Comparison of ENCODE assay signal across 15 cellular contexts in the genomic region with DNA sequence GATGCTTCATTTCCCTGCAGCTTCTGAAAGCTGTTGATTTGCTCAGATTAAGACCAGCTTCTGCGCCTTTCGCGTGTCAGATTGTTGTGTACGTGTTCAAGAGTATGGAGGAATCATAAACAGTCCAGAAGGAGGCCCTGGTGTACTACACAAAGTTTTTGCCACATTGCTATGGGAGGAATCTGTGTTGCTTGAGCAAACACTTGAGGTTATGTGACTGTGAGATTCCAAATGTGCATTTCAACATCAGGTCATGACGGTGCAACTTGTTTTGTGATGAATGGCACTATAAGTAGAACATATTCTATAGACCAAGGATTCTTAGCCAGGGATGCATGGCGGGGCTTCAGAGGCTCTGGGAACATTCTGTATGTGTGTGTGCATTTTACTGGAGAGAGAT. TPM values are rescaled to one million over a fixed set of nuclear protein-coding genes. Genes with fewer than 3 reads are reported as not detected.
A peak's percentile ranks its signal among the peaks of the same experiment; 100 is the strongest.
DNase-seq lines count a peak whose midpoint lies in the region; ATAC-seq and TF ChIP-seq lines count a peak whose summit lies in the region.
"Had no signal": no experiment of that assay in that cellular context is flagged by ENCODE, and none has a peak within 500 bp of the region (broad histone marks: within the 10 kb centered on the region; RNA-seq: fewer than 3 reads in every experiment).

No MANE protein-coding gene starts in this region.

- H3K4me1 ChIP-seq in ACC112 (ENCODE audit: control insufficient read depth, insufficient read depth, low read length, unreplicated experiment) (peaks cover 14% of the 10 kb centered on the region), H9 (ENCODE audit: insufficient read depth, low read length) (no peaks in the 10 kb centered on the region)

- TF ChIP-seq CTCF in foreskin fibroblast (IDR thresholded peaks at IDR 0.05; ENCODE audit: low read depth, low read length) (no peak), H9 (conservative IDR thresholded peaks at IDR 0.05) (no peak)

- H4K91ac ChIP-seq in H9 (ENCODE audit: insufficient read length, low read depth, low read length): no peak overlapping the region

- DNase-seq in AG20443 (ENCODE audit: low spot score) (peak; percentile 27), T-helper 17 cell (no peak), foreskin fibroblast (peak; percentile 75 to 88), H9 (no peak), DMS 273 (lab: John Stamatoyannopoulos, UW; ENCODE audit: unreplicated experiment) (no peak)
- DNase-seq: erythroblast, naive B cell, right lobe of liver, SHP77 treated with DMSO at 0.1 percent for 48 hours, substantia nigra had no signal

- no peaks in the 10 kb centered on the region for H3K36me3 ChIP-seq in ACC112 (ENCODE audit: insufficient read depth, low read length)

- H3K9me3 Mint-ChIP-seq in H9: peaks cover 2 to 4% of the 10 kb centered on the region in 2 experiments; a peak in 2 of 5 replicates

- no CpG with 5 or more reads among the region's 6 CpGs for WGBS in H9 (ENCODE audit: extremely low coverage, insufficient read length, low lambda C conversion rate)

- no peak overlapping the region for H3K18ac ChIP-seq in H9 (ENCODE audit: insufficient read length, low read depth, low read length)

- H3K4me3 ChIP-seq in ACC112 (ENCODE audit: low read depth, low read length): no peak overlapping the region
- no peak overlapping the region for H3K4me3 ChIP-seq in foreskin fibroblast (ENCODE audit: low read depth in 1 of 2, low read length in 2 of 2)
- H3K4me3 ChIP-seq: GM23338, right lobe of liver had no signal

- H2AFZ ChIP-seq in ACC112 (ENCODE audit: low read length, unreplicated experiment) (no peak overlapping the region), H9 (ENCODE audit: low read length) (no peak overlapping the region)
- H2AFZ ChIP-seq: GM23338 had no signal

- H2BK5ac ChIP-seq in H9 (ENCODE audit: insufficient read length, low read length): no peak overlapping the region

- no peak overlapping the region for H4K5ac ChIP-seq in H9 (ENCODE audit: insufficient read length, low read depth, low read length)

- H2AK5ac ChIP-seq in H9 (ENCODE audit: insufficient read length, low read length): no peak overlapping the region

- H3K4me3 Mint-ChIP-seq in T-helper 17 cell (no peak overlapping the region), H9 (no peak overlapping the region)
- H3K4me3 Mint-ChIP-seq: GM23338, naive B cell had no signal

- H3K27me3 ChIP-seq in ACC112 (ENCODE audit: insufficient read depth, low read length) (no peaks in the 10 kb centered on the region), H9 (ENCODE audit: insufficient read depth, low read length) (no peaks in the 10 kb centered on the region)
- H3K27me3 ChIP-seq: right lobe of liver had no signal

- H3K14ac ChIP-seq in H9 (ENCODE audit: insufficient read depth, low read length): no peak overlapping the region

- no peak overlapping the region for H3T11ph ChIP-seq in H9 (ENCODE audit: low read length)

- no peak overlapping the region for H3K56ac ChIP-seq in H9 (ENCODE audit: insufficient read length, low read depth, low read length)

- no peak overlapping the region for H2BK20ac ChIP-seq in H9 (ENCODE audit: low read depth, low read length, poor library complexity, severe bottlenecking)

- H2BK15ac ChIP-seq in H9 (ENCODE audit: low read depth, low read length): no peak overlapping the region

- no peaks in the 10 kb centered on the region for H3K23me2 ChIP-seq in H9 (ENCODE audit: insufficient read length, low read depth, low read length, poor library complexity, severe bottlenecking)

- H3K9me3 ChIP-seq in T-helper 17 cell (ENCODE audit: control insufficient read depth, low read length, poor library complexity, severe bottlenecking) (no peaks in the 10 kb centered on the region), H9 (ENCODE audit: control insufficient read depth, low read depth, low read length) (no peaks in the 10 kb centered on the region)
- H3K9me3 ChIP-seq: right lobe of liver had no signal

- no peak overlapping the region for H4K8ac ChIP-seq in H9 (replicated peaks; ENCODE audit: insufficient read length, low read depth, low read length)

- no peak overlapping the region for H3K23ac ChIP-seq in H9 (ENCODE audit: insufficient read length, low read depth, low read length)

- H3K9ac ChIP-seq in H9 (ENCODE audit: extremely low read depth, insufficient read length, low read length): no peak overlapping the region

- H3K27ac Mint-ChIP-seq in T-helper 17 cell: peak overlapping the region; percentile 34
- peak overlapping the region in 1 of 3 experiments; percentile 63; a peak in 3 of 7 replicates for H3K27ac Mint-ChIP-seq in H9
- H3K27ac Mint-ChIP-seq: GM23338 had no signal

- no peak overlapping the region for H2BK12ac ChIP-seq in H9 (ENCODE audit: insufficient read length, low read depth, low read length)

- no peaks in the 10 kb centered on the region for H3K79me1 ChIP-seq in H9 (ENCODE audit: insufficient read depth, low read depth, low read length, poor library complexity, severe bottlenecking)

- no peak overlapping the region for H3K4ac ChIP-seq in H9 (ENCODE audit: low read depth, low read length)

- H3K27me3 Mint-ChIP-seq in T-helper 17 cell (no peaks in the 10 kb centered on the region), H9 (ENCODE audit: low read depth) (no peaks in the 10 kb centered on the region)
- H3K27me3 Mint-ChIP-seq: naive B cell had no signal

- H3K27ac ChIP-seq in ACC112 (ENCODE audit: low read depth, low read length) (peak overlapping the region; percentile 36; the same call in 1 of the 2 replicates), H9 (ENCODE audit: insufficient read length, low read depth, low read length) (no peak overlapping the region)
- H3K27ac ChIP-seq: right lobe of liver had no signal

- H3K79me2 ChIP-seq in ACC112 (ENCODE audit: control insufficient read depth, insufficient read depth, low read length, unreplicated experiment) (no peaks in the 10 kb centered on the region), H9 (ENCODE audit: insufficient read depth, low read length) (no peaks in the 10 kb centered on the region)

- H2BK120ac ChIP-seq in H9 (ENCODE audit: low read depth, low read length, poor library complexity, severe bottlenecking): no peak overlapping the region

- ATAC-seq in T-helper 17 cell: no peak
- no peak for ATAC-seq in GM18909 (IDR thresholded peaks at IDR 0.05; ENCODE audit: poor library complexity, unreplicated experiment)
- ATAC-seq in HG02884 (IDR thresholded peaks at IDR 0.05; ENCODE audit: unreplicated experiment): no peak
- ATAC-seq: activated CD4-positive, CD25-positive, alpha-beta regulatory T cell treated with anti-CD3 and anti-CD28 coated beads, Interleukin-2, amount 50 U/mL, for 24 hours; GM23338 had no signal

- H3K4me1 Mint-ChIP-seq in T-helper 17 cell: peaks cover 24% of the 10 kb centered on the region
- no peaks in the 10 kb centered on the region for H3K4me1 Mint-ChIP-seq in H9
- H3K4me1 Mint-ChIP-seq: GM23338 had no signal

- H3K36me3 Mint-ChIP-seq in T-helper 17 cell (ENCODE audit: low read depth) (peaks cover 3% of the 10 kb centered on the region), H9 (ENCODE audit: insufficient read depth in 1 of 3, low read depth in 3 of 3) (peaks cover 3 to 6% (median 5%) of the 10 kb centered on the region in 3 experiments)

- no peaks in the 10 kb centered on the region for H4K20me1 ChIP-seq in H9 (ENCODE audit: control insufficient read depth, insufficient read depth, insufficient read length)

- no peak overlapping the region for H3K4me2 ChIP-seq in H9 (ENCODE audit: insufficient read depth, insufficient read length, low read length)
- H3K4me2 ChIP-seq: GM23338 had no signal

RNA-seq across cellular contexts. Expression of gene SRSF7, which starts 35.0 kb away (rescaled TPM):
- total RNA-seq in T-helper 17 cell (100 to 1,000 TPM; 558 to 772 TPM), H9 (2021) (576 and 589 TPM in 2 replicates)

RNA-seq across cellular contexts. Expression of gene GALM, which starts 50.3 kb away (rescaled TPM):
- total RNA-seq in T-helper 17 cell (10 to 100 TPM; 18.5 to 28.3 TPM), H9 (2021) (10.0 and 10.4 TPM in 2 replicates)

Comparison
In these comparisons a context has a peak if more than half of its experiments do, and no peak if none do; other contexts are left out.
1. DNase-seq: peak in AG20443 (single experiment) and foreskin fibroblast (2 of 2); none in T-helper 17 cell (0 of 3), H9 (single experiment) and DMS 273 (single experiment).